ENCODE assay signal across 22 cellular contexts in the genomic region with DNA sequence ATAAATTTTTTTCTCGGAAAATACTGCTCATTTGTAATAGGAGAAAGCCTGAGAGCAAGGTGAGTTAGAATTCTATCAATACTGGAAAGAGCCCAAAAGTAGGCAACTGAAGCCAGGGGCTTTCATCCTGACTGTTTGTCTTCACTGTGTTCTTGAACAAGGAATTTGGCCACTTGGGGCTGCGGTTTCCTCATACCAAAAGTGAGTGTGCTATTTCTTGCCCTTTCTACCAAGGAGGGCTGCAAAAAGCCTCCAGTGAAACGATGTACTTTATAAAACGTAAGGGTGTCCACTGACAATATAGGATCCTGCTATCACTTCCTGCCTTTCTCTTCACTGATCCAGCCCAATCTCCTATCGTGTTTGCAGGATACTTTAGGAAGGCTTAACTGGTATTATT.
"Had no signal": no experiment of that assay in that cellular context is flagged by ENCODE, and none has a peak within 500 bp of the region (broad histone marks: within the 10 kb centered on the region; RNA-seq: fewer than 3 reads in every experiment).

No MANE protein-coding gene starts in this region.

- H3K4me3 ChIP-seq: dorsolateral prefrontal cortex, stomach, upper lobe of left lung had no signal

- H3K4me3 Mint-ChIP-seq: activated CD4-positive, alpha-beta T cell treated with anti-CD3 and anti-CD28 coated beads, Interleukin-2, amount 10 ng/mL, durations not matched to agents 24 days and 14 days; activated CD8-positive, alpha-beta T cell treated with anti-CD3 and anti-CD28 coated beads, Interleukin-2, amount 10 ng/mL, durations not matched to agents 7 days and 5 days; activated naive CD4-positive, alpha-beta T cell treated with anti-CD3 and anti-CD28 coated beads for 36 hours; activated T-cell treated with anti-CD3 and anti-CD28 coated beads, Interleukin-2, amount 50 U/mL, for 4 hours; memory B cell; naive thymus-derived CD4-positive, alpha-beta T cell; stimulated activated effector memory CD8-positive, alpha-beta T cell treated with anti-CD3 and anti-CD28 coated beads, Interleukin-12 subunit alpha, Interleukin-12 subunit beta, amount 100 ng/mL, for 72 hours had no signal

- ATAC-seq: activated CD8-positive, alpha-beta T cell treated with anti-CD3 and anti-CD28 coated beads, Interleukin-2, amount 10 ng/mL, durations not matched to agents 7 days and 5 days; activated T-cell treated with anti-CD3 and anti-CD28 coated beads, Interleukin-2, amount 50 U/mL, for 4 hours; left lobe of liver; naive thymus-derived CD4-positive, alpha-beta T cell; sciatic nerve; stimulated activated effector memory CD8-positive, alpha-beta T cell treated with anti-CD3 and anti-CD28 coated beads, Interleukin-12 subunit alpha, Interleukin-12 subunit beta, amount 100 ng/mL, for 72 hours had no signal

- H3K27me3 ChIP-seq: brain microvascular endothelial cell, stomach, upper lobe of left lung had no signal

- H3K27me3 Mint-ChIP-seq: memory B cell had no signal

- H3K9me3 Mint-ChIP-seq: activated CD4-positive, alpha-beta T cell treated with anti-CD3 and anti-CD28 coated beads, Interleukin-2, amount 10 ng/mL, durations not matched to agents 24 days and 14 days; activated naive CD4-positive, alpha-beta T cell treated with anti-CD3 and anti-CD28 coated beads for 36 hours; activated T-cell treated with anti-CD3 and anti-CD28 coated beads, Interleukin-2, amount 50 U/mL, for 4 hours; memory B cell; naive thymus-derived CD4-positive, alpha-beta T cell; stimulated activated effector memory CD8-positive, alpha-beta T cell treated with anti-CD3 and anti-CD28 coated beads, Interleukin-12 subunit alpha, Interleukin-12 subunit beta, amount 100 ng/mL, for 72 hours had no signal

- H3K36me3 ChIP-seq: brain microvascular endothelial cell, stomach, upper lobe of left lung had no signal

- H3K27ac ChIP-seq: brain microvascular endothelial cell, dorsolateral prefrontal cortex, epithelial cell of prostate, stomach, upper lobe of left lung had no signal

- DNase-seq: activated CD4-positive, alpha-beta T cell treated with anti-CD3 and anti-CD28 coated beads, Interleukin-2, amount 10 ng/mL, durations not matched to agents 24 days and 14 days; activated CD8-positive, alpha-beta memory T cell treated with anti-CD3 and anti-CD28 coated beads, Interleukin-2, amount 50 U/mL, for 4 hours; activated CD8-positive, alpha-beta T cell treated with anti-CD3 and anti-CD28 coated beads, Interleukin-2, amount 10 ng/mL, durations not matched to agents 7 days and 5 days; activated naive CD4-positive, alpha-beta T cell treated with anti-CD3 and anti-CD28 coated beads for 36 hours; activated T-cell treated with anti-CD3 and anti-CD28 coated beads, Interleukin-2, amount 50 U/mL, for 4 hours; brain microvascular endothelial cell; central memory CD4-positive, alpha-beta T cell; dorsolateral prefrontal cortex; foreskin fibroblast; glutamatergic neuron; hypothalamus; naive thymus-derived CD4-positive, alpha-beta T cell; stimulated activated CD4-positive, alpha-beta T cell treated with anti-CD3 and anti-CD28 coated beads, Interleukin-4, amount 100 ng/mL, for 24 hours; stomach; T-helper 1 cell; T1000 had no signal

- H3K27ac Mint-ChIP-seq: activated CD4-positive, alpha-beta T cell treated with anti-CD3 and anti-CD28 coated beads, Interleukin-2, amount 10 ng/mL, durations not matched to agents 24 days and 14 days; activated CD8-positive, alpha-beta T cell treated with anti-CD3 and anti-CD28 coated beads, Interleukin-2, amount 10 ng/mL, durations not matched to agents 7 days and 5 days; activated naive CD4-positive, alpha-beta T cell treated with anti-CD3 and anti-CD28 coated beads for 36 hours; memory B cell; naive thymus-derived CD4-positive, alpha-beta T cell; stimulated activated effector memory CD8-positive, alpha-beta T cell treated with anti-CD3 and anti-CD28 coated beads, Interleukin-12 subunit alpha, Interleukin-12 subunit beta, amount 100 ng/mL, for 72 hours had no signal

- H3K4me1 Mint-ChIP-seq: activated CD4-positive, alpha-beta T cell treated with anti-CD3 and anti-CD28 coated beads, Interleukin-2, amount 10 ng/mL, durations not matched to agents 24 days and 14 days; memory B cell; naive thymus-derived CD4-positive, alpha-beta T cell; stimulated activated effector memory CD8-positive, alpha-beta T cell treated with anti-CD3 and anti-CD28 coated beads, Interleukin-12 subunit alpha, Interleukin-12 subunit beta, amount 100 ng/mL, for 72 hours had no signal

- H3K36me3 Mint-ChIP-seq: memory B cell; naive thymus-derived CD4-positive, alpha-beta T cell; stimulated activated effector memory CD8-positive, alpha-beta T cell treated with anti-CD3 and anti-CD28 coated beads, Interleukin-12 subunit alpha, Interleukin-12 subunit beta, amount 100 ng/mL, for 72 hours had no signal

- H3K9me3 ChIP-seq: stomach, upper lobe of left lung had no signal
